ENCODE assay signal across 25 cellular contexts in genomic region chr3:12131351-12131750, GRCh38. TPM values are rescaled to one million over a fixed set of nuclear protein-coding genes. Genes with fewer than 3 reads are reported as not detected.
DNase-seq lines count a peak whose midpoint lies in the region; FAIRE-seq and TF ChIP-seq lines count a peak whose summit lies in the region.
"Had no signal": no experiment of that assay in that cellular context is flagged by ENCODE, and none has a peak within 500 bp of the region (broad histone marks: within the 10 kb centered on the region; RNA-seq: fewer than 3 reads in every experiment).

No MANE protein-coding gene starts in this region.

- H3K9me2 ChIP-seq in SK-N-SH, result no peaks in the 10 kb centered on the region

- no peak overlapping the region for H3K27ac ChIP-seq in SK-N-SH (ENCODE audit: low read depth in 2 of 2, low read length in 1 of 2)
- H3K27ac ChIP-seq: BLaER1 treated with 17β-estradiol and CSF1 and Interleukin-3, amounts not matched to agents 10 nM and 100 nM; C4-2B had no signal

- H2AFZ ChIP-seq in SK-N-SH (ENCODE audit: low read depth), result no peak overlapping the region

- TF ChIP-seq EP300 in SK-N-SH (IDR thresholded peaks at IDR 0.05; ENCODE audit: borderline replicate concordance in 1 of 2, low read depth in 1 of 2, low read length in 1 of 2), result peak in 1 of 2 experiments; percentile 38; a peak in 1 of 4 replicates

- H3K36me3 ChIP-seq in SK-N-SH (replicated peaks in 1 of 2; ENCODE audit: control insufficient read depth in 1 of 2, insufficient read depth in 2 of 2, low read length in 1 of 2), result no peaks in the 10 kb centered on the region
- H3K36me3 ChIP-seq in BE2C, result no peaks in the 10 kb centered on the region
- H3K36me3 ChIP-seq: BLaER1 treated with 17β-estradiol and CSF1 and Interleukin-3, amounts not matched to agents 10 nM and 100 nM had no signal

- no peaks in the 10 kb centered on the region for H4K20me1 ChIP-seq in SK-N-SH (ENCODE audit: insufficient read depth)
- H4K20me1 ChIP-seq: BLaER1 treated with 17β-estradiol and CSF1 and Interleukin-3, amounts not matched to agents 10 nM and 100 nM had no signal

- H3K27me3 ChIP-seq in SK-N-SH (ENCODE audit: insufficient read depth) (0 out of 2 replicates have a peak, but pooled peaks cover 11% of the 10 kb centered on the region), BE2C (no peaks in the 10 kb centered on the region)
- H3K27me3 ChIP-seq: BLaER1 treated with 17β-estradiol and CSF1 and Interleukin-3, amounts not matched to agents 10 nM and 100 nM had no signal

- H3K79me2 ChIP-seq in SK-N-SH (ENCODE audit: insufficient read depth), result no peaks in the 10 kb centered on the region

- CTCF ChIA-PET in SK-N-SH (lab: Yijun Ruan, JAX), result interaction anchor here (3.7 kb wide), 2 partner anchors 45 to 349 kb away, joined by 17 to 24 read pairs; no protein-coding TSS in a partner anchor

- TF ChIP-seq RAD21 in SK-N-SH (IDR thresholded peaks at IDR 0.05; ENCODE audit: low read length), result no peak

- 31% methylated on average over 3 of the region's 3 CpGs for WGBS in SK-N-SH (ENCODE audit: low lambda C conversion rate)

- TF ChIP-seq CTCF in SK-N-SH (IDR thresholded peaks at IDR 0.05) (no peak), BE2C (IDR thresholded peaks at IDR 0.05; ENCODE audit: low read depth, low read length) (no peak)

- H3K9me3 ChIP-seq in SK-N-SH, result no peaks in the 10 kb centered on the region
- no peaks in the 10 kb centered on the region for H3K9me3 ChIP-seq in BE2C
- H3K9me3 ChIP-seq: BLaER1 treated with 17β-estradiol and CSF1 and Interleukin-3, amounts not matched to agents 10 nM and 100 nM had no signal

- POLR2A ChIA-PET in SK-N-SH (lab: Yijun Ruan, JAX), result no interaction called here

- FAIRE-seq in frontal cortex (lab: Jason Lieb, UNC), result no peak
- FAIRE-seq: A204.1, GM12878, GM12892, GM18507 had no signal

- H3F3A ChIP-seq in SK-N-SH (replicated peaks; ENCODE audit: insufficient read depth), result peaks cover 3% of the 10 kb centered on the region

- H3K4me3 ChIP-seq in SK-N-SH (ENCODE audit: low read depth in 2 of 2, low read length in 1 of 2), result no peak overlapping the region
- H3K4me3 ChIP-seq in BE2C (ENCODE audit: low read depth, low read length), result no peak overlapping the region
- H3K4me3 ChIP-seq: BLaER1 treated with 17β-estradiol and CSF1 and Interleukin-3, amounts not matched to agents 10 nM and 100 nM; GM12878 had no signal

- H3K9ac ChIP-seq in SK-N-SH, result no peak overlapping the region
- H3K9ac ChIP-seq: BLaER1 treated with 17β-estradiol and CSF1 and Interleukin-3, amounts not matched to agents 10 nM and 100 nM had no signal

- H3K4me2 ChIP-seq in SK-N-SH, result no peak overlapping the region
- H3K4me2 ChIP-seq: BLaER1 treated with 17β-estradiol and CSF1 and Interleukin-3, amounts not matched to agents 10 nM and 100 nM had no signal

- H3K4me1 ChIP-seq in SK-N-SH (ENCODE audit: control insufficient read depth in 1 of 2, insufficient read depth in 2 of 2, low read depth in 1 of 2, low read length in 1 of 2) (peaks cover 0 to 10% of the 10 kb centered on the region in 2 experiments; a peak in 2 of 4 replicates), BE2C (peaks cover 6% of the 10 kb centered on the region; the same call in 1 of the 2 replicates)

- DNase-seq in NCI-H2227 treated with DMSO at 0.1 percent for 48 hours (lab: John Stamatoyannopoulos, UW) (peak; percentile 21), SK-N-SH (peak; percentile 21), cerebellar cortex (ENCODE audit: low spot score) (peak; percentile 22), pons (ENCODE audit: low spot score) (no peak), BE2C (no peak), frontal cortex (ENCODE audit: low spot score in 2 of 2) (no peak), NCI-H2029 treated with DMSO at 0.1 percent for 48 hours (lab: John Stamatoyannopoulos, UW) (no peak)
- DNase-seq: 8988T; ACHN; CD4-positive, alpha-beta T cell; CD8-positive, alpha-beta T cell; DMS 273 treated with DMSO at 0.1 percent for 48 hours; DMS153; DMS53; DMS79; DND-41; EL; GDM1 had no signal

TF ChIP-seq in SK-N-SH, 30 proteins besides CTCF, POLR2A, EP300 and RAD21:
- TF ChIP-seq SMC3 (IDR thresholded peaks at IDR 0.05; ENCODE audit: low read depth, low read length), result no peak
- no peak for TF ChIP-seq NRF1 (IDR thresholded peaks at IDR 0.05; ENCODE audit: low read depth, low read length)
- TF ChIP-seq GATA2 (CRISPR knock-in tag; IDR thresholded peaks at IDR 0.05), result peak; percentile 40; the same call in 1 of the 2 replicates
- no peak for TF ChIP-seq RFX5 (IDR thresholded peaks at IDR 0.05; ENCODE audit: low read length)
- TF ChIP-seq RCOR1 (IDR thresholded peaks at IDR 0.05; ENCODE audit: low read length), result peak; percentile 72
- no peak for TF ChIP-seq USF1 (IDR thresholded peaks at IDR 0.05; ENCODE audit: borderline replicate concordance, low read depth)
- no peak for TF ChIP-seq TEAD4 (IDR thresholded peaks at IDR 0.05; ENCODE audit: borderline replicate concordance, insufficient read depth)

RNA-seq across cellular contexts. Expression of gene TIMP4, which starts 27.4 kb away (rescaled TPM):
- not detected in 2 replicates for polyA plus RNA-seq in SK-N-SH (2012; rRNA removed)
- not detected in 2 replicates for polyA plus RNA-seq in SK-N-SH (2012; cell fraction: cytosol; rRNA removed)
- not detected in 2 replicates for polyA plus RNA-seq in SK-N-SH (2012; cell fraction: nucleus; rRNA removed)
- not detected for polyA plus RNA-seq in BE2C (2012; ENCODE audit: insufficient read depth, insufficient read length, low read depth)
- 3.3 TPM for total RNA-seq in frontal cortex
- total RNA-seq: CD4-positive, alpha-beta T cell; CD8-positive, alpha-beta T cell; G401; GM12878 had no signal

Comparison
In these comparisons a context has a peak if more than half of its experiments do, and no peak if none do; other contexts are left out.
1. DNase-seq: peak in NCI-H2227 treated with DMSO at 0.1 percent for 48 hours (single experiment), SK-N-SH (single experiment) and cerebellar cortex (single experiment); none in pons (single experiment), BE2C (single experiment), frontal cortex (0 of 2) and NCI-H2029 treated with DMSO at 0.1 percent for 48 hours (single experiment).